In genomic region chr15:38631126-38632075, GRCh38 we compare ENCODE assay signal across 15 cellular contexts.
A peak's percentile ranks its signal among the peaks of the same experiment; 100 is the strongest.
DNase-seq lines count a peak whose midpoint lies in the region; ATAC-seq, FAIRE-seq and TF ChIP-seq lines count a peak whose summit lies in the region.
"Had no signal": no experiment of that assay in that cellular context is flagged by ENCODE, and none has a peak within 500 bp of the region (broad histone marks: within the 10 kb centered on the region; RNA-seq: fewer than 3 reads in every experiment).

No MANE protein-coding gene starts in this region.

- DNase-seq in CD4-positive, alpha-beta memory T cell: peak in 2 of 5 donors; percentile 15 to 26
- DNase-seq in activated naive CD4-positive, alpha-beta T cell treated with anti-CD3 and anti-CD28 coated beads, Interleukin-2, amount 50 U/mL, for 72 hours (ENCODE audit: low spot score in 2 of 2): no peak
- DNase-seq in PC-3: no peak
- no peak for DNase-seq in NCI-H1694 treated with DMSO at 0.1 percent for 48 hours (lab: John Stamatoyannopoulos, UW)
- no peak for DNase-seq in H54 (ENCODE audit: insufficient read length, low spot score)
- DNase-seq: C1 segment of cervical spinal cord, KBM-7, midbrain, NCI-H146, NCI-H526 had no signal

- no peak overlapping the region for H3K4me2 ChIP-seq in PC-3 (ENCODE audit: low read length)

- no peaks in the 10 kb centered on the region for H3K27me3 Mint-ChIP-seq in CD4-positive, alpha-beta memory T cell

- ATAC-seq in GM18511 (IDR thresholded peaks at IDR 0.05; ENCODE audit: unreplicated experiment) (peak; percentile 59), HG03342 (IDR thresholded peaks at IDR 0.05; ENCODE audit: unreplicated experiment) (peak; percentile 55), PC-3 (no peak), GM21515 (IDR thresholded peaks at IDR 0.05; ENCODE audit: unreplicated experiment) (no peak)
- ATAC-seq in activated naive CD4-positive, alpha-beta T cell treated with anti-CD3 and anti-CD28 coated beads, Interleukin-2, amount 50 U/mL, for 72 hours: peak; percentile 52 to 67

- CTCF ChIA-PET in CD4-positive, alpha-beta memory T cell (lab: Charles Lee; ENCODE audit: partially characterized antibody): interaction anchor here (0.7 to 3.9 kb wide), 12 partner anchors 11 to 96 kb away, joined by 3 to 27 read pairs (median 6); partner anchors contain the start of gene RASGRP1
- CTCF ChIA-PET in PC-3 (lab: Charles Lee): interaction anchor here (0.6 to 1.1 kb wide), 2 partner anchors 16 to 156 kb away, joined by 4 to 5 read pairs; no protein-coding TSS in a partner anchor

- no peaks in the 10 kb centered on the region for H3K79me2 ChIP-seq in PC-3 (ENCODE audit: low read length)

- TF ChIP-seq POLR2A in H54 (IDR thresholded peaks at IDR 0.05; ENCODE audit: low read depth, low read length): no peak

- no peaks in the 10 kb centered on the region for H3K9me2 ChIP-seq in PC-3 (replicated peaks; ENCODE audit: low read length)

- H3K4me1 ChIP-seq in CD4-positive, alpha-beta memory T cell (ENCODE audit: insufficient read depth, low read length): peaks cover 25% of the 10 kb centered on the region
- no peaks in the 10 kb centered on the region for H3K4me1 ChIP-seq in PC-3 (ENCODE audit: insufficient read depth, low read length)

- no peaks in the 10 kb centered on the region for H4K20me1 ChIP-seq in PC-3 (ENCODE audit: low read length)

- no peak overlapping the region for H3K27ac ChIP-seq in CD4-positive, alpha-beta memory T cell (ENCODE audit: low read depth, low read length)
- no peak overlapping the region for H3K27ac ChIP-seq in PC-3 (ENCODE audit: low read length)

- H3K9me3 Mint-ChIP-seq in CD4-positive, alpha-beta memory T cell: no peaks in the 10 kb centered on the region
- H3K9me3 Mint-ChIP-seq in activated naive CD4-positive, alpha-beta T cell treated with anti-CD3 and anti-CD28 coated beads, Interleukin-2, amount 50 U/mL, for 72 hours: peaks cover 0 to 3% of the 10 kb centered on the region in 2 donors

- H3K4me1 Mint-ChIP-seq in CD4-positive, alpha-beta memory T cell: peaks cover 19 to 22% (median 20%) of the 10 kb centered on the region in 4 donors

- no peaks in the 10 kb centered on the region for H3F3A ChIP-seq in PC-3 (ENCODE audit: low read length, unreplicated experiment)

- POLR2A ChIA-PET in CD4-positive, alpha-beta memory T cell (lab: Charles Lee; ENCODE audit: partially characterized antibody): interaction anchor here (0.6 to 4.0 kb wide), 11 partner anchors 9 to 127 kb away, joined by 3 to 35 read pairs (median 4); partner anchors contain the start of gene RASGRP1
- POLR2A ChIA-PET in PC-3 (lab: Charles Lee; ENCODE audit: unreplicated experiment): no interaction called here

- H3K27me3 ChIP-seq in CD4-positive, alpha-beta memory T cell (ENCODE audit: insufficient read depth, low read length): no peaks in the 10 kb centered on the region
- peaks cover 50% of the 10 kb centered on the region for H3K27me3 ChIP-seq in PC-3 (ENCODE audit: low read length)

- H3K4me3 Mint-ChIP-seq in CD4-positive, alpha-beta memory T cell: peak overlapping the region in 7 of 8 donors; percentile 8 to 52 (median 26)

- no peak for FAIRE-seq in H54 (lab: Jason Lieb, UNC)
- FAIRE-seq: islet of Langerhans, RCC 7860 had no signal

- H3K4me3 ChIP-seq in CD4-positive, alpha-beta memory T cell (ENCODE audit: low read length in 2 of 2): no peak overlapping the region
- no peak overlapping the region for H3K4me3 ChIP-seq in PC-3 (ENCODE audit: low read length)

- H2AFZ ChIP-seq in PC-3 (ENCODE audit: low read length): no peak overlapping the region

- no peak for TF ChIP-seq CTCF in PC-3 (conservative IDR thresholded peaks at IDR 0.05; ENCODE audit: low read depth, low read length)

- no TSS peak for BruUV-seq in PC-3 (replicated peaks; lab: Mats Ljungman, UMichigan)

- H3K27ac Mint-ChIP-seq in CD4-positive, alpha-beta memory T cell: peak overlapping the region; percentile 49 to 88 (median 75)
- H3K27ac Mint-ChIP-seq in activated naive CD4-positive, alpha-beta T cell treated with anti-CD3 and anti-CD28 coated beads, Interleukin-2, amount 50 U/mL, for 72 hours: peak overlapping the region in 1 of 2 donors; percentile 40

- H3K9ac ChIP-seq in PC-3 (ENCODE audit: low read length): no peak overlapping the region

- no peaks in the 10 kb centered on the region for H3K36me3 ChIP-seq in CD4-positive, alpha-beta memory T cell (ENCODE audit: insufficient read depth, low read length)
- H3K36me3 ChIP-seq in PC-3 (ENCODE audit: low read depth, low read length): no peaks in the 10 kb centered on the region

- intact Hi-C loops in CD4-positive, alpha-beta memory T cell (cut with micrococcal nuclease): no loop called here
- intact Hi-C loops in PC-3 (cut with micrococcal nuclease): no loop called here

- no peaks in the 10 kb centered on the region for H3K36me3 Mint-ChIP-seq in CD4-positive, alpha-beta memory T cell
- H3K36me3 Mint-ChIP-seq in activated naive CD4-positive, alpha-beta T cell treated with anti-CD3 and anti-CD28 coated beads, Interleukin-2, amount 50 U/mL, for 72 hours: no peaks in the 10 kb centered on the region

- H3K9me3 ChIP-seq in CD4-positive, alpha-beta memory T cell (ENCODE audit: control insufficient read depth in 1 of 2, low read length in 2 of 2): no peaks in the 10 kb centered on the region
- H3K9me3 ChIP-seq in PC-3 (ENCODE audit: low read length): no peaks in the 10 kb centered on the region

Comparison
In these comparisons a context has a peak if more than half of its experiments do, and no peak if none do; other contexts are left out.
1. ATAC-seq: peak in GM18511 (single experiment), HG03342 (single experiment) and activated naive CD4-positive, alpha-beta T cell treated with anti-CD3 and anti-CD28 coated beads, Interleukin-2, amount 50 U/mL, for 72 hours (2 of 2); none in PC-3 (single experiment) and GM21515 (single experiment).